ENCODE assay signal across 16 cellular contexts in the genomic region with DNA sequence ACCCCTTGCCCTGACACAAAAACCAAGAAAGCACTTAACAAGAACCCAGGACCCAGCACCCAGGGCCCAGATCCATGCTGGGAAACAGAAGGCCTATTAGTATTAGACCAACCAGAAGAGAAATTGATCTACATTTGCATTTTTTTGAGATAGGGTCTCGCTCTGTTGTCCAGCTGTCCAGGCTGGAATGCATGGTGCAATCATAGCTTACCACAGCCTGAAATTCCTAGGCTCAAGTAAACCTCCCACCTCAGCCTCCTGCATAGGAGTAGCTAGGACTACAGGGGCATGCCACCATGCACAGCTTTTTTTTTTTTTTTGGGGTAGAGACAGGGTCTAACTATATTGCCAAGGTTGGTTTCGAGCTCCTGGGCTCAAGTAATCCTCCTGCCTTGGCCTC. TPM values are rescaled to one million over a fixed set of nuclear protein-coding genes. Genes with fewer than 3 reads are reported as not detected.
DNase-seq lines count a peak whose midpoint lies in the region; ATAC-seq, FAIRE-seq and TF ChIP-seq lines count a peak whose summit lies in the region.
"Had no signal": no experiment of that assay in that cellular context is flagged by ENCODE, and none has a peak within 500 bp of the region (broad histone marks: within the 10 kb centered on the region; RNA-seq: fewer than 3 reads in every experiment).

No MANE protein-coding gene starts in this region.

- no peak for DNase-seq in activated CD4-positive, alpha-beta T cell treated with anti-CD3 and anti-CD28 coated beads, Interleukin-2, amount 10 ng/mL, durations not matched to agents 24 days and 14 days
- DNase-seq in activated CD4-positive, alpha-beta T cell treated with anti-CD3 and anti-CD28 coated beads, Interleukin-2, amount 50 U/mL, for 48 hours: no peak
- DNase-seq in K562 (ENCODE audit: extremely low read depth in 1 of 4, low spot score in 3 of 4) (no peak), trophoblast cell (no peak), AG20443 (ENCODE audit: low spot score) (no peak), MG63 (no peak)
- DNase-seq: amygdala, hypothalamus, NCI-H2081 had no signal

- H3K27me3 Mint-ChIP-seq in activated CD4-positive, alpha-beta T cell treated with anti-CD3 and anti-CD28 coated beads, Interleukin-2, amount 10 ng/mL, durations not matched to agents 24 days and 14 days: no peaks in the 10 kb centered on the region

- TF ChIP-seq RAD21 in K562 (CRISPR knock-in tag; conservative IDR thresholded peaks at IDR 0.05 in 1 of 2, IDR thresholded peaks at IDR 0.05 in 1 of 2): 0 out of 4 replicates have a peak, but pooled peaks of 1 of the 2 experiments have one; percentile 5

- 89% methylated on average over 2 of the region's 2 CpGs for WGBS in K562 (ENCODE audit: insufficient coverage, low coverage, missing lambda C conversion rate)
- no CpG with 5 or more reads among the region's 2 CpGs for WGBS in trophoblast cell (ENCODE audit: extremely low coverage, insufficient coverage, insufficient read length)

- no peak overlapping the region for H3K4me3 ChIP-seq in KMS-11 (IDR thresholded peaks at IDR 0.05; ENCODE audit: insufficient read depth, low read depth, low read length)
- H3K4me3 ChIP-seq in K562: no peak overlapping the region
- H3K4me3 ChIP-seq in trophoblast cell (ENCODE audit: low read depth, low read length): no peak overlapping the region
- H3K4me3 ChIP-seq in MG63: no peak overlapping the region
- H3K4me3 ChIP-seq: coronary artery, esophagus muscularis mucosa had no signal

- peak overlapping the region; percentile 87 for H3K27ac Mint-ChIP-seq in activated CD4-positive, alpha-beta T cell treated with anti-CD3 and anti-CD28 coated beads, Interleukin-2, amount 10 ng/mL, durations not matched to agents 24 days and 14 days

- H3K9me3 Mint-ChIP-seq in activated CD4-positive, alpha-beta T cell treated with anti-CD3 and anti-CD28 coated beads, Interleukin-2, amount 10 ng/mL, durations not matched to agents 24 days and 14 days: no peaks in the 10 kb centered on the region
- H3K9me3 Mint-ChIP-seq: neural crest cell had no signal

- H3K9me1 ChIP-seq in K562 (ENCODE audit: control insufficient read depth, insufficient read depth, low read length): peaks cover 30% of the 10 kb centered on the region

- H2BK120ac ChIP-seq in trophoblast cell (ENCODE audit: insufficient read depth, low read length, poor library complexity): no peak overlapping the region

- peak overlapping the region; percentile 48 for H3K4ac ChIP-seq in trophoblast cell (ENCODE audit: low read depth, low read length)

- no peaks in the 10 kb centered on the region for H3K79me1 ChIP-seq in trophoblast cell (ENCODE audit: low read length)

- POLR2A ChIA-PET in K562 (lab: Yijun Ruan, JAX): interaction anchor here (0.6 to 0.7 kb wide), 2 partner anchors 67 to 76 kb away, joined by 3 to 4 read pairs; no protein-coding TSS in a partner anchor

- no peak overlapping the region for H3K23ac ChIP-seq in trophoblast cell (ENCODE audit: low read length)

- no peak overlapping the region for H2BK12ac ChIP-seq in trophoblast cell (ENCODE audit: low read length)

- H3K14ac ChIP-seq in trophoblast cell (ENCODE audit: low read length): no peak overlapping the region

- H3K4me2 ChIP-seq in KMS-11 (0 out of 2 replicates have a peak overlapping the region, but pooled peaks have one; percentile 25), K562 (ENCODE audit: insufficient read depth, low read length) (no peak overlapping the region), trophoblast cell (ENCODE audit: low read length) (no peak overlapping the region)

- H3K27me3 ChIP-seq in KMS-11 (ENCODE audit: insufficient read depth, low read depth) (no peaks in the 10 kb centered on the region), K562 (ENCODE audit: control insufficient read depth in 2 of 2, insufficient read depth in 2 of 2, low read length in 2 of 2) (no peaks in the 10 kb centered on the region), trophoblast cell (ENCODE audit: insufficient read depth, low read length) (no peaks in the 10 kb centered on the region), MG63 (no peaks in the 10 kb centered on the region)
- H3K27me3 ChIP-seq: esophagus muscularis mucosa had no signal

- TF ChIP-seq CTCF in KMS-11 (conservative IDR thresholded peaks at IDR 0.05; ENCODE audit: low read depth, low read length) (no peak), K562 (IDR thresholded peaks at IDR 0.05 in 2 of 3, conservative IDR thresholded peaks at IDR 0.05 in 1 of 3; ENCODE audit: insufficient read depth in 2 of 3, low read depth in 1 of 3, low read length in 3 of 3) (no peak)

- CTCF ChIA-PET in K562 (lab: Yijun Ruan, JAX; ENCODE audit: low intra/inter-chr PET ratio): no interaction called here

- in situ Hi-C loops in K562 (cut with MboI): no loop called here

- ATAC-seq in K562: no peak
- ATAC-seq in HG03469 (IDR thresholded peaks at IDR 0.05; ENCODE audit: unreplicated experiment): no peak

- H3K4me1 Mint-ChIP-seq in activated CD4-positive, alpha-beta T cell treated with anti-CD3 and anti-CD28 coated beads, Interleukin-2, amount 10 ng/mL, durations not matched to agents 24 days and 14 days: peaks cover 83% of the 10 kb centered on the region

- H2AK5ac ChIP-seq in trophoblast cell (ENCODE audit: low read length): no peak overlapping the region

- H4K12ac ChIP-seq in trophoblast cell (ENCODE audit: low read depth, low read length): no peak overlapping the region

- H3K36me3 Mint-ChIP-seq in activated CD4-positive, alpha-beta T cell treated with anti-CD3 and anti-CD28 coated beads, Interleukin-2, amount 10 ng/mL, durations not matched to agents 24 days and 14 days (ENCODE audit: low read depth): peaks cover 26% of the 10 kb centered on the region

- TF ChIP-seq POLR2A in K562 (conservative IDR thresholded peaks at IDR 0.05): no peak

- no peak for TF ChIP-seq EP300 in K562 (IDR thresholded peaks at IDR 0.05; ENCODE audit: low read length)

- peaks cover 75% of the 10 kb centered on the region; the same call in 1 of the 2 replicates for H3K79me2 ChIP-seq in KMS-11 (ENCODE audit: insufficient read depth, low read depth)
- peaks cover 97% of the 10 kb centered on the region for H3K79me2 ChIP-seq in K562 (ENCODE audit: control insufficient read depth, insufficient read depth, low read length)
- peaks cover 12% of the 10 kb centered on the region for H3K79me2 ChIP-seq in trophoblast cell (ENCODE audit: control insufficient read depth, insufficient read depth, low read length, poor library complexity)

- H2BK5ac ChIP-seq in trophoblast cell (ENCODE audit: low read depth, low read length, poor library complexity): no peak overlapping the region

- 0 out of 2 replicates have a peak, but pooled peaks cover 3% of the 10 kb centered on the region for H4K20me1 ChIP-seq in KMS-11 (ENCODE audit: insufficient read depth)
- H4K20me1 ChIP-seq in K562 (replicated peaks; ENCODE audit: control insufficient read depth, insufficient read depth, low read length): peaks cover 76% of the 10 kb centered on the region

- H4K91ac ChIP-seq in trophoblast cell (ENCODE audit: low read depth, low read length): no peak overlapping the region

- H3K9me3 ChIP-seq in K562 (replicated peaks; ENCODE audit: control insufficient read depth, insufficient read depth, low read depth, low read length) (no peaks in the 10 kb centered on the region), trophoblast cell (ENCODE audit: insufficient read depth, low read depth, low read length) (no peaks in the 10 kb centered on the region), MG63 (no peaks in the 10 kb centered on the region)
- H3K9me3 ChIP-seq: esophagus muscularis mucosa had no signal

- no peak overlapping the region for H3K27ac ChIP-seq in KMS-11
- H3K27ac ChIP-seq in K562 (ENCODE audit: extremely low read depth, low read depth, low read length): peak overlapping the region; percentile 21; the same call in 1 of the 3 replicates
- no peak overlapping the region for H3K27ac ChIP-seq in trophoblast cell (ENCODE audit: low read depth, low read length)

- no TSS peak for BruUV-seq in K562 (replicated peaks; lab: Mats Ljungman, UMichigan)

- H3K4me1 ChIP-seq in KMS-11 (ENCODE audit: low read depth, poor library complexity, severe bottlenecking) (peaks cover 16% of the 10 kb centered on the region), K562 (replicated peaks in 1 of 2; ENCODE audit: control insufficient read depth in 2 of 2, insufficient read depth in 2 of 2, low read length in 2 of 2) (peaks cover 59 to 80% of the 10 kb centered on the region in 2 experiments), trophoblast cell (ENCODE audit: control insufficient read depth in 1 of 2, insufficient read depth in 2 of 2, low read length in 2 of 2) (peaks cover 37 to 48% of the 10 kb centered on the region in 2 experiments)

- H3K9ac ChIP-seq in KMS-11: no peak overlapping the region
- H3K9ac ChIP-seq in K562 (ENCODE audit: insufficient read depth in 1 of 2, low read depth in 2 of 2, low read length in 2 of 2): no peak overlapping the region; a peak in 1 of 4 replicates
- H3K9ac ChIP-seq in trophoblast cell (ENCODE audit: low read length): no peak overlapping the region

- no peak overlapping the region for H3K18ac ChIP-seq in trophoblast cell (ENCODE audit: low read length)

- intact Hi-C loops in activated CD4-positive, alpha-beta T cell treated with anti-CD3 and anti-CD28 coated beads, Interleukin-2, amount 10 ng/mL, durations not matched to agents 24 days and 14 days (cut with micrococcal nuclease): loop anchor here (10.0 kb wide), 1 partner anchor 525 kb away; the partner anchor contains the start of gene SCAP
- intact Hi-C loops in K562 (cut with micrococcal nuclease): no loop called here

- no peak overlapping the region for H2AFZ ChIP-seq in KMS-11 (ENCODE audit: low read depth)
- no peak overlapping the region for H2AFZ ChIP-seq in K562 (ENCODE audit: low read depth, low read length)
- H2AFZ ChIP-seq in trophoblast cell (ENCODE audit: insufficient read depth, low read length, poor library complexity): no peak overlapping the region

- peak overlapping the region; percentile 51 for H3K4me3 Mint-ChIP-seq in activated CD4-positive, alpha-beta T cell treated with anti-CD3 and anti-CD28 coated beads, Interleukin-2, amount 10 ng/mL, durations not matched to agents 24 days and 14 days
- H3K4me3 Mint-ChIP-seq: neural crest cell had no signal

- H3K36me3 ChIP-seq in KMS-11 (ENCODE audit: insufficient read depth) (no peaks in the 10 kb centered on the region), K562 (ENCODE audit: control insufficient read depth, insufficient read depth, low read length) (peaks cover 47% of the 10 kb centered on the region), trophoblast cell (ENCODE audit: control insufficient read depth in 1 of 2, insufficient read depth in 2 of 2, low read length in 2 of 2) (peaks cover 5 to 6% of the 10 kb centered on the region in 2 experiments), MG63 (peaks cover 8% of the 10 kb centered on the region; the same call in 1 of the 2 replicates)

- FAIRE-seq in K562 (lab: Jason Lieb, UNC): no peak
- FAIRE-seq: A204.1, H1 had no signal

- no peak overlapping the region for H4K8ac ChIP-seq in trophoblast cell (ENCODE audit: low read depth, low read length)

RNA-seq across cellular contexts. Expression of gene CCDC12, which starts 26.4 kb away (rescaled TPM):
- total RNA-seq in activated CD4-positive, alpha-beta T cell treated with anti-CD3 and anti-CD28 coated beads, Interleukin-2, amount 10 ng/mL, durations not matched to agents 24 days and 14 days: 55.3 and 66.2 TPM in 2 replicates
- 140 and 232 TPM in 2 replicates for total RNA-seq in K562 (2011; cell fraction: chromatin; rRNA removed; ENCODE audit: low replicate concordance)
- 143 and 148 TPM in 2 replicates for total RNA-seq in K562 (2011; cell fraction: nucleolus; rRNA removed)
- 188 and 262 TPM in 2 replicates for total RNA-seq in K562 (2011; cell fraction: nucleoplasm; rRNA removed)
- total RNA-seq in K562 (2014; rRNA removed) (99.0 and 101 TPM in 2 replicates), K562 (2014; rRNA removed; fragmentation: Illumina TruSeq; extraction: Trizol) (44.4 and 63.0 TPM in 2 replicates), K562 (2015; rRNA removed; fragmentation: Illumina TruSeq; extraction: Trizol) (104 and 115 TPM in 2 replicates), K562 (2021) (75.2 and 86.9 TPM in 2 replicates)
- polyA plus RNA-seq in K562 (2011; rRNA removed) (47.8 and 54.0 TPM in 2 replicates), K562 (2014; fragmentation: Illumina TruSeq; extraction: Trizol) (105 and 127 TPM in 2 replicates), K562 (2014; fragmentation: Nextera tagmentation; extraction: Ambion mirVana) (10 to 100 TPM in 1 of 2 experiments, 1 to 10 TPM in 1; 8.9 to 20.9 TPM), K562 (2014; rRNA removed) (100 and 201 TPM in 2 replicates)
- polyA plus RNA-seq in K562 (2011; cell fraction: cytosol; rRNA removed): 53.0 and 53.5 TPM in 2 replicates
- 82.0 and 85.3 TPM in 2 replicates for polyA plus RNA-seq in K562 (2011; cell fraction: nucleus; rRNA removed)
- polyA plus RNA-seq in K562 (2012): 77.1 and 114 TPM in 2 replicates
- 50.3 and 53.4 TPM in 2 replicates for polyA minus RNA-seq in K562 (2011; rRNA and poly(A)+ RNA removed)
- polyA minus RNA-seq in K562 (2011; cell fraction: cytosol; rRNA and poly(A)+ RNA removed): 17.4 and 21.1 TPM in 2 replicates
- polyA minus RNA-seq in K562 (2011; cell fraction: nucleus; rRNA and poly(A)+ RNA removed): 81.3 and 87.3 TPM in 2 replicates
- 47.9 and 48.1 TPM in 2 replicates for polyA plus RNA-seq in trophoblast cell (2013)
- total RNA-seq in MG63 (2014; rRNA removed; shearing (Covaris generic); ENCODE audit: low replicate concordance): 12.0 and 13.7 TPM in 2 replicates

RNA-seq across cellular contexts. Expression of gene NBEAL2, which starts 29.3 kb away (rescaled TPM):
- 115 and 119 TPM in 2 replicates for total RNA-seq in activated CD4-positive, alpha-beta T cell treated with anti-CD3 and anti-CD28 coated beads, Interleukin-2, amount 10 ng/mL, durations not matched to agents 24 days and 14 days
- total RNA-seq in K562 (2011; cell fraction: chromatin; rRNA removed; ENCODE audit: low replicate concordance): 322 and 1,090 TPM in 2 replicates
- total RNA-seq in K562 (2011; cell fraction: nucleolus; rRNA removed): 555 and 597 TPM in 2 replicates
- 365 and 370 TPM in 2 replicates for total RNA-seq in K562 (2011; cell fraction: nucleoplasm; rRNA removed)
- total RNA-seq in K562 (2014; rRNA removed) (41.3 and 45.2 TPM in 2 replicates), K562 (2014; rRNA removed; fragmentation: Illumina TruSeq; extraction: Trizol) (12.3 and 16.0 TPM in 2 replicates), K562 (2015; rRNA removed; fragmentation: Illumina TruSeq; extraction: Trizol) (23.7 and 23.9 TPM in 2 replicates), K562 (2021) (89.3 and 114 TPM in 2 replicates)
- polyA plus RNA-seq in K562 (2011; rRNA removed) (29.6 and 50.4 TPM in 2 replicates), K562 (2014; fragmentation: Illumina TruSeq; extraction: Trizol) (46.4 and 62.1 TPM in 2 replicates), K562 (2014; fragmentation: Nextera tagmentation; extraction: Ambion mirVana) (under 1 TPM; 0.06 to 0.24 TPM), K562 (2014; rRNA removed) (67.5 and 85.5 TPM in 2 replicates)
- polyA plus RNA-seq in K562 (2011; cell fraction: cytosol; rRNA removed): 25.6 and 45.5 TPM in 2 replicates
- polyA plus RNA-seq in K562 (2011; cell fraction: nucleus; rRNA removed): 557 and 843 TPM in 2 replicates
- 66.4 and 174 TPM in 2 replicates for polyA plus RNA-seq in K562 (2012)
- 8.6 and 16.8 TPM in 2 replicates for polyA minus RNA-seq in K562 (2011; rRNA and poly(A)+ RNA removed)
- polyA minus RNA-seq in K562 (2011; cell fraction: cytosol; rRNA and poly(A)+ RNA removed): 23.5 and 26.4 TPM in 2 replicates
- 104 and 118 TPM in 2 replicates for polyA minus RNA-seq in K562 (2011; cell fraction: nucleus; rRNA and poly(A)+ RNA removed)
- 18.1 and 18.9 TPM in 2 replicates for polyA plus RNA-seq in trophoblast cell (2013)
- 0.99 and 4.8 TPM in 2 replicates for total RNA-seq in MG63 (2014; rRNA removed; shearing (Covaris generic); ENCODE audit: low replicate concordance)
